8 cellular contexts compared by ENCODE assay signal in the genomic region with DNA sequence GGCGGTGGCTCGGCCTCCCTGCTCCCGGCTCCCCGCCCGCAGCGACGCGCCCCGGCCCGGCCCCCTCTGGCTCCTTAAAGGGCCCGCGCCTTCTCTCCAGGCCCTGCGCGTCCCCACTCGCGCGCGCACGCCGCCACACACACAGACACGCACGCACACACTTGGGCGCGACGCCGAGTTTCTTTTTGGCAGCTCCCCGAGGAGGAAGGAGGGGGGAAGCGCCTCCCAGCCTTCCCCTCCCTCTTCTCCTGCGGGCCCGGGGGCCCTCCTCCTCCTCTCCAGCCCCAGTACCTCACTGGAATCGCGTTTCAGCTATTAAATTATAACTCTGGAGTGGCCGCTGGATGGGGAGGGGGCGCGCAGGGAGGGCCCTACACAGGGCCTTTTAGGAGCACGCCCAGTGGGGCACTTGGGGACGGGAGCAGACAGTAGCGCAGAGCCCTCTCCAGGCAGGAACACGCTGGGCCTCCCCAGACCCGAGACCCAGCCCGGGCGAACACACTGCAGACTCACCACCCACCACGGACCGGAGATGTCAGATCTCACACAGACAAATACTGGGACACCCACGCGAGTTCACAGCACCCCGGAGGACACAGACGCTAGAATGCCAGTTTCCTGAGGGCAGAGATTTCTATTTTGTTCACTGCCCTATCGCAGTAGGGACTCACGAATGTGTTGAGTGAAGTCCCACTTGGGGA.
DNase-seq lines count a peak whose midpoint lies in the region; ATAC-seq and TF ChIP-seq lines count a peak whose summit lies in the region.

No MANE protein-coding gene starts in this region.

- DNase-seq in NCI-H2227 (lab: John Stamatoyannopoulos, UW; ENCODE audit: unreplicated experiment): peak; percentile 80
- peak; percentile 47 to 75 (median 58) for DNase-seq in activated CD4-positive, CD25-positive, alpha-beta regulatory T cell (lab: John Stamatoyannopoulos, UW)
- peak in 59 of 61 donors; percentile 56 to 95 (median 87) for DNase-seq in caudate nucleus (lab: John Stamatoyannopoulos, UW)
- peak; percentile 89 for DNase-seq in islet precursor cell
- peak; percentile 76 for DNase-seq in stimulated activated CD4-positive, alpha-beta T cell treated with anti-CD3 and anti-CD28 coated beads, Interleukin-12 subunit alpha, Interleukin-12 subunit beta, amount 100 ng/mL, for 4 hours

- H3K27ac ChIP-seq in 22Rv1: peak overlapping the region; percentile 34
- peak overlapping the region; percentile 83 for H3K27ac ChIP-seq in caudate nucleus (ENCODE audit: low read depth, low read length)

- TF ChIP-seq CTCF in 22Rv1 (IDR thresholded peaks at IDR 0.05): no peak

- peak; percentile 40 for ATAC-seq in GM18520 (IDR thresholded peaks at IDR 0.05; ENCODE audit: unreplicated experiment)
- ATAC-seq in HG03097 (IDR thresholded peaks at IDR 0.05; ENCODE audit: low FRiP score, unreplicated experiment): peak; percentile 38

Comparison
In these comparisons a context has a peak if more than half of its experiments do, and no peak if none do; other contexts are left out.
1. Peak in every context shown above with its lines: DNase-seq, ATAC-seq and H3K27ac ChIP-seq.